26 cellular contexts compared by ENCODE assay signal in the genomic region with DNA sequence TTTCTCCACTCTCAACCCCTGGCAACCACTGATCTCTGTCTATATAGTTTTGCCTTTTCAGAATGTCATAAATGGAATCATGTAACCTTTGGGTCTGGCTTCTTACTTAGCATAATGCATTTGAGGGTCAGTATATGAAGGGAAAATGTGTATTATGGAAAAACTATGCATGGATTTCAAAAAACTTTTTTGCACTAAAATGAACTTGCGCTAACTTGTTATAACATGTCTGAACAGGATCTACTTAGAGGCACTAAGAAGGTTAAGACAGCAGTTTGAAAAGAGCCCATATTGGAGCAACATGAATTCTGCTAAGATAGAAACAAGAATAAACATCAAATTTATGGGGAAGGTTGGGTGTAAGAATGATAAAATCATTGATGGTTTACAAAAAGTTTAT. TPM values are rescaled to one million over a fixed set of nuclear protein-coding genes. Genes with fewer than 3 reads are reported as not detected.
"Had no signal": no experiment of that assay in that cellular context is flagged by ENCODE, and none has a peak within 500 bp of the region (broad histone marks: within the 10 kb centered on the region; RNA-seq: fewer than 3 reads in every experiment).

No MANE protein-coding gene starts in this region.

- DNase-seq: activated B cell treated with CpG ODN at 0.5 μM for 24 hours; activated CD4-positive, alpha-beta memory T cell treated with anti-CD3 and anti-CD28 coated beads, Interleukin-2, amount 10 ng/mL, durations not matched to agents 7 days and 5 days; activated CD4-positive, alpha-beta T cell treated with anti-CD3 and anti-CD28 coated beads for 48 hours; activated CD8-positive, alpha-beta memory T cell treated with anti-CD3 and anti-CD28 coated beads, Interleukin-2, amount 50 U/mL, for 48 hours; activated gamma-delta T cell; activated naive CD4-positive, alpha-beta T cell; activated naive CD4-positive, alpha-beta T cell treated with anti-CD3 and anti-CD28 coated beads, Interleukin-2, amount 10 ng/mL, durations not matched to agents 7 days and 5 days; activated naive CD8-positive, alpha-beta T cell treated with anti-CD3 and anti-CD28 coated beads, Interleukin-2, amount 10 ng/mL, durations not matched to agents 7 days and 5 days; activated T-cell treated with anti-CD3 and anti-CD28 coated beads for 4 hours; activated T-cell treated with anti-CD3 and anti-CD28 coated beads, Interleukin-2, amount 50 U/mL, for 24 hours; activated T-cell treated with anti-CD3 and anti-CD28 coated beads, Interleukin-2, amount 50 U/mL, for 72 hours; caudate nucleus; cortex of kidney; dermis blood vessel endothelial cell; effector CD4-positive, alpha-beta T cell; effector memory CD8-positive, alpha-beta T cell; esophagus squamous epithelium; head of caudate nucleus; T-helper 2 cell had no signal

- H3K4me1 ChIP-seq: ascending aorta, esophagus squamous epithelium had no signal

- H3K4me1 Mint-ChIP-seq: activated naive CD4-positive, alpha-beta T cell treated with anti-CD3 and anti-CD28 coated beads, Interleukin-2, amount 10 ng/mL, durations not matched to agents 7 days and 5 days; brain had no signal

- H3K27ac ChIP-seq: ascending aorta, epithelial cell of prostate, esophagus squamous epithelium, VCaP had no signal

- H3K4me3 Mint-ChIP-seq: activated B cell treated with CpG ODN at 0.5 μM for 24 hours; activated CD4-positive, alpha-beta memory T cell treated with anti-CD3 and anti-CD28 coated beads, Interleukin-2, amount 10 ng/mL, durations not matched to agents 7 days and 5 days; activated naive CD4-positive, alpha-beta T cell treated with anti-CD3 and anti-CD28 coated beads, Interleukin-2, amount 10 ng/mL, durations not matched to agents 7 days and 5 days; activated naive CD8-positive, alpha-beta T cell treated with anti-CD3 and anti-CD28 coated beads, Interleukin-2, amount 10 ng/mL, durations not matched to agents 7 days and 5 days; activated T-cell treated with anti-CD3 and anti-CD28 coated beads, Interleukin-2, amount 50 U/mL, for 24 hours; activated T-cell treated with anti-CD3 and anti-CD28 coated beads, Interleukin-2, amount 50 U/mL, for 72 hours; brain; effector memory CD8-positive, alpha-beta T cell had no signal

- H3K27ac Mint-ChIP-seq: activated CD4-positive, alpha-beta memory T cell treated with anti-CD3 and anti-CD28 coated beads, Interleukin-2, amount 10 ng/mL, durations not matched to agents 7 days and 5 days; activated naive CD8-positive, alpha-beta T cell treated with anti-CD3 and anti-CD28 coated beads, Interleukin-2, amount 10 ng/mL, durations not matched to agents 7 days and 5 days; activated T-cell treated with anti-CD3 and anti-CD28 coated beads, Interleukin-2, amount 50 U/mL, for 24 hours; activated T-cell treated with anti-CD3 and anti-CD28 coated beads, Interleukin-2, amount 50 U/mL, for 72 hours; effector memory CD8-positive, alpha-beta T cell had no signal

- ATAC-seq: activated CD4-positive, CD25-positive, alpha-beta regulatory T cell treated with anti-CD3 and anti-CD28 coated beads, Interleukin-2, amount 50 U/mL, for 24 hours; activated naive CD4-positive, alpha-beta T cell treated with anti-CD3 and anti-CD28 coated beads, Interleukin-2, amount 50 U/mL, for 72 hours; activated T-cell treated with anti-CD3 and anti-CD28 coated beads, Interleukin-2, amount 50 U/mL, for 72 hours; effector memory CD8-positive, alpha-beta T cell had no signal

- H3K27me3 Mint-ChIP-seq: activated B cell treated with CpG ODN at 0.5 μM for 24 hours; activated CD4-positive, alpha-beta memory T cell treated with anti-CD3 and anti-CD28 coated beads, Interleukin-2, amount 10 ng/mL, durations not matched to agents 7 days and 5 days; activated naive CD4-positive, alpha-beta T cell treated with anti-CD3 and anti-CD28 coated beads, Interleukin-2, amount 10 ng/mL, durations not matched to agents 7 days and 5 days; activated naive CD8-positive, alpha-beta T cell treated with anti-CD3 and anti-CD28 coated beads, Interleukin-2, amount 10 ng/mL, durations not matched to agents 7 days and 5 days; activated T-cell treated with anti-CD3 and anti-CD28 coated beads, Interleukin-2, amount 50 U/mL, for 24 hours; brain; effector memory CD8-positive, alpha-beta T cell had no signal

- H3K9me3 ChIP-seq: ascending aorta, esophagus squamous epithelium had no signal

- H3K4me3 ChIP-seq: ascending aorta, esophagus squamous epithelium had no signal

- H3K27me3 ChIP-seq: ascending aorta, esophagus squamous epithelium had no signal

- H3K9me3 Mint-ChIP-seq: activated CD4-positive, alpha-beta memory T cell treated with anti-CD3 and anti-CD28 coated beads, Interleukin-2, amount 10 ng/mL, durations not matched to agents 7 days and 5 days; activated naive CD4-positive, alpha-beta T cell treated with anti-CD3 and anti-CD28 coated beads, Interleukin-2, amount 10 ng/mL, durations not matched to agents 7 days and 5 days; activated naive CD4-positive, alpha-beta T cell treated with anti-CD3 and anti-CD28 coated beads, Interleukin-2, amount 50 U/mL, for 72 hours; activated naive CD8-positive, alpha-beta T cell treated with anti-CD3 and anti-CD28 coated beads, Interleukin-2, amount 10 ng/mL, durations not matched to agents 7 days and 5 days; activated T-cell treated with anti-CD3 and anti-CD28 coated beads, Interleukin-2, amount 50 U/mL, for 24 hours; activated T-cell treated with anti-CD3 and anti-CD28 coated beads, Interleukin-2, amount 50 U/mL, for 72 hours; effector memory CD8-positive, alpha-beta T cell had no signal

RNA-seq across cellular contexts. Expression of a gene that starts 56.9 kb away (rescaled TPM):
- total RNA-seq: ascending aorta, dermis blood vessel endothelial cell, fibroblast of villous mesenchyme had no signal
